In genomic region chr1:41360074-41361027, GRCh38 we compare ENCODE assay signal across 8 cellular contexts. TPM values are rescaled to one million over a fixed set of nuclear protein-coding genes. Genes with fewer than 3 reads are reported as not detected.
DNase-seq lines count a peak whose midpoint lies in the region; ATAC-seq and TF ChIP-seq lines count a peak whose summit lies in the region.

No MANE protein-coding gene starts in this region.

- DNase-seq in DMS 273 (lab: John Stamatoyannopoulos, UW; ENCODE audit: unreplicated experiment) (peak; percentile 97), NCI-H187 treated with DMSO at 0.1 percent for 48 hours (lab: John Stamatoyannopoulos, UW) (peak; percentile 34), colonic mucosa (peak; percentile 68), GM19238 (ENCODE audit: insufficient read length, low spot score) (no peak), HEK293T (ENCODE audit: extremely low spot score) (no peak), NOMO-1 treated with DMSO at 0.1 percent for 48 hours (lab: John Stamatoyannopoulos, UW; ENCODE audit: unreplicated experiment) (no peak)
- no peak for DNase-seq in natural killer cell treated with Interleukin-12 subunit alpha and Interleukin-12 subunit beta and Interleukin-15 and Interleukin-18, amount 100 ng/mL, for 72 hours (ENCODE audit: low spot score)

- H3K36me3 Mint-ChIP-seq in natural killer cell treated with Interleukin-12 subunit alpha and Interleukin-12 subunit beta and Interleukin-15 and Interleukin-18, amount 100 ng/mL, for 72 hours: no peaks in the 10 kb centered on the region

- peaks cover 23% of the 10 kb centered on the region for H3K27me3 ChIP-seq in colonic mucosa

- intact Hi-C loops in colonic mucosa (cut with DNase I): no loop called here

- peaks cover 22 to 35% of the 10 kb centered on the region in 2 donors for H3K27me3 Mint-ChIP-seq in natural killer cell treated with Interleukin-12 subunit alpha and Interleukin-12 subunit beta and Interleukin-15 and Interleukin-18, amount 100 ng/mL, for 72 hours

- peaks cover 4 to 11% of the 10 kb centered on the region in 2 donors for H3K4me1 Mint-ChIP-seq in natural killer cell treated with Interleukin-12 subunit alpha and Interleukin-12 subunit beta and Interleukin-15 and Interleukin-18, amount 100 ng/mL, for 72 hours (ENCODE audit: low read depth in 2 of 2)

- ATAC-seq in natural killer cell treated with Interleukin-12 subunit alpha and Interleukin-12 subunit beta and Interleukin-15 and Interleukin-18, amount 100 ng/mL, for 72 hours: no peak
- ATAC-seq in HG03571 (IDR thresholded peaks at IDR 0.05; ENCODE audit: unreplicated experiment): no peak

- H3K9ac ChIP-seq in colonic mucosa (ENCODE audit: low read depth in 2 of 2, low read length in 2 of 2): peak overlapping the region; percentile 5 to 54

- no peak for TF ChIP-seq CTCF in colonic mucosa (IDR thresholded peaks at IDR 0.05)

- peak overlapping the region; percentile 70 for H3K4me3 ChIP-seq in colonic mucosa

- H3K9me3 ChIP-seq in colonic mucosa: no peaks in the 10 kb centered on the region

- no peak overlapping the region for H3K27ac ChIP-seq in colonic mucosa

- H3K36me3 ChIP-seq in colonic mucosa: no peaks in the 10 kb centered on the region

- CTCF ChIA-PET in HEK293T (lab: Yijun Ruan, JAX): interaction anchor here (0.6 to 1.5 kb wide), 7 partner anchors 10 to 201 kb away, joined by 3 to 7 read pairs (median 3); no protein-coding TSS in a partner anchor

- POLR2A ChIA-PET in HEK293T (lab: Yijun Ruan, JAX): interaction anchor here (0.8 to 1.5 kb wide), 4 partner anchors 9 to 57 kb away, joined by 3 to 4 read pairs (median 3); no protein-coding TSS in a partner anchor

- H3K4me3 Mint-ChIP-seq in natural killer cell treated with Interleukin-12 subunit alpha and Interleukin-12 subunit beta and Interleukin-15 and Interleukin-18, amount 100 ng/mL, for 72 hours: peak overlapping the region; percentile 58

- no peaks in the 10 kb centered on the region for H3K9me3 Mint-ChIP-seq in natural killer cell treated with Interleukin-12 subunit alpha and Interleukin-12 subunit beta and Interleukin-15 and Interleukin-18, amount 100 ng/mL, for 72 hours

- H3K4me1 ChIP-seq in colonic mucosa: peaks cover 14% of the 10 kb centered on the region

- H3K27ac Mint-ChIP-seq in natural killer cell treated with Interleukin-12 subunit alpha and Interleukin-12 subunit beta and Interleukin-15 and Interleukin-18, amount 100 ng/mL, for 72 hours: no peak overlapping the region

TF ChIP-seq in HEK293T, 16 proteins besides CTCF, POLR2A, EP300 and RAD21:
- TF ChIP-seq CTBP1 (IDR thresholded peaks at IDR 0.05; ENCODE audit: borderline replicate concordance): no peak
- no peak for TF ChIP-seq FOXM1 (IDR thresholded peaks at IDR 0.05; ENCODE audit: borderline replicate concordance)
- TF ChIP-seq ZNF384 (IDR thresholded peaks at IDR 0.05): no peak
- no peak for TF ChIP-seq NFRKB (IDR thresholded peaks at IDR 0.05)
- no peak for TF ChIP-seq PKNOX1 (IDR thresholded peaks at IDR 0.05)
- TF ChIP-seq SUZ12 (IDR thresholded peaks at IDR 0.05): no peak
- TF ChIP-seq SP1 (IDR thresholded peaks at IDR 0.05): no peak
- TF ChIP-seq HDGF (IDR thresholded peaks at IDR 0.05; ENCODE audit: borderline replicate concordance): no peak
- TF ChIP-seq L3MBTL2 (conservative IDR thresholded peaks at IDR 0.05): no peak
- TF ChIP-seq LEF1 (IDR thresholded peaks at IDR 0.05; ENCODE audit: borderline replicate concordance): no peak
- no peak for TF ChIP-seq FOXK2 (IDR thresholded peaks at IDR 0.05)
- TF ChIP-seq ELF4 (IDR thresholded peaks at IDR 0.05): no peak
- no peak for TF ChIP-seq TARDBP (IDR thresholded peaks at IDR 0.05)
- no peak for TF ChIP-seq BHLHE40 (IDR thresholded peaks at IDR 0.05; ENCODE audit: borderline replicate concordance)
- no peak for TF ChIP-seq ARNT (IDR thresholded peaks at IDR 0.05)
- no peak for TF ChIP-seq FOXA1 (IDR thresholded peaks at IDR 0.05)

RNA-seq across cellular contexts. Expression of gene FOXO6, which starts 0.9 kb away (rescaled TPM):
- under 1 TPM; 0.56 to 0.59 TPM for total RNA-seq in colonic mucosa
- not detected for total RNA-seq in natural killer cell treated with Interleukin-12 subunit alpha and Interleukin-12 subunit beta and Interleukin-15 and Interleukin-18, amount 100 ng/mL, for 72 hours

Comparison
In these comparisons a context has a peak if more than half of its experiments do, and no peak if none do; other contexts are left out.
1. DNase-seq: peak in DMS 273 (single experiment), NCI-H187 treated with DMSO at 0.1 percent for 48 hours (single experiment) and colonic mucosa (single experiment); none in natural killer cell treated with Interleukin-12 subunit alpha and Interleukin-12 subunit beta and Interleukin-15 and Interleukin-18, amount 100 ng/mL, for 72 hours (single experiment), GM19238 (single experiment), HEK293T (single experiment) and NOMO-1 treated with DMSO at 0.1 percent for 48 hours (single experiment).